In the genomic region with DNA sequence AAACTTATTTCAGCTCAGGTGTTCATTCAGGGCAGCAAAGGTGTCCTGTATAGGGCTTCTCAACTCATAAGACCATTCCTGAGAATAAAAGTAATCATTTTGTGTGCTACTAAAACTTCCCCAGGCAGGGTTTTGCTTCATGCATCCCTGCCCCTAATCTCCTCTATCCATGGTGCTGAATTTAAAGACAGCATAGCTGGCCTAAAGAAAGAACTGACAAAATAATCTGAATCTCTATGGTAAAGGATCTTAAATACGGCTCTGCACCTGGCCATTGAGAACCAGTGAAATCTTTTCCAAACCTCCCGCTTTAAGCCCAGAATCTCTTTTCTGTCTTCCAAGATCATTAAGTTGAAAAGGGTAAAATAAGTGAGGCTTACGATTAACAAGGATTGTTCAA, we compare ENCODE assay signal across 1 cellular context.
TF ChIP-seq lines count a peak whose summit lies in the region.

No MANE protein-coding gene starts in this region.

TF ChIP-seq in K562, 482 proteins besides CTCF, POLR2A, EP300 and RAD21 (continued from another document):
- TF ChIP-seq, protein P1, sequence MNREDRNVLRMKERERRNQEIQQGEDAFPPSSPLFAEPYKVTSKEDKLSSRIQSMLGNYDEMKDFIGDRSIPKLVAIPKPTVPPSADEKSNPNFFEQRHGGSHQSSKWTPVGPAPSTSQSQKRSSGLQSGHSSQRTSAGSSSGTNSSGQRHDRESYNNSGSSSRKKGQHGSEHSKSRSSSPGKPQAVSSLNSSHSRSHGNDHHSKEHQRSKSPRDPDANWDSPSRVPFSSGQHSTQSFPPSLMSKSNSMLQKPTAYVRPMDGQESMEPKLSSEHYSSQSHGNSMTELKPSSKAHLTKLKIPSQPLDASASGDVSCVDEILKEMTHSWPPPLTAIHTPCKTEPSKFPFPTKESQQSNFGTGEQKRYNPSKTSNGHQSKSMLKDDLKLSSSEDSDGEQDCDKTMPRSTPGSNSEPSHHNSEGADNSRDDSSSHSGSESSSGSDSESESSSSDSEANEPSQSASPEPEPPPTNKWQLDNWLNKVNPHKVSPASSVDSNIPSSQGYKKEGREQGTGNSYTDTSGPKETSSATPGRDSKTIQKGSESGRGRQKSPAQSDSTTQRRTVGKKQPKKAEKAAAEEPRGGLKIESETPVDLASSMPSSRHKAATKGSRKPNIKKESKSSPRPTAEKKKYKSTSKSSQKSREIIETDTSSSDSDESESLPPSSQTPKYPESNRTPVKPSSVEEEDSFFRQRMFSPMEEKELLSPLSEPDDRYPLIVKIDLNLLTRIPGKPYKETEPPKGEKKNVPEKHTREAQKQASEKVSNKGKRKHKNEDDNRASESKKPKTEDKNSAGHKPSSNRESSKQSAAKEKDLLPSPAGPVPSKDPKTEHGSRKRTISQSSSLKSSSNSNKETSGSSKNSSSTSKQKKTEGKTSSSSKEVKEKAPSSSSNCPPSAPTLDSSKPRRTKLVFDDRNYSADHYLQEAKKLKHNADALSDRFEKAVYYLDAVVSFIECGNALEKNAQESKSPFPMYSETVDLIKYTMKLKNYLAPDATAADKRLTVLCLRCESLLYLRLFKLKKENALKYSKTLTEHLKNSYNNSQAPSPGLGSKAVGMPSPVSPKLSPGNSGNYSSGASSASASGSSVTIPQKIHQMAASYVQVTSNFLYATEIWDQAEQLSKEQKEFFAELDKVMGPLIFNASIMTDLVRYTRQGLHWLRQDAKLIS (CRISPR knock-in tag; IDR thresholded peaks at IDR 0.05) = no peak
- no peak for TF ChIP-seq RBM39 (optimal IDR thresholded peaks at IDR 0.05; ENCODE audit: low read depth, low read length)
- TF ChIP-seq NCOA2 (IDR thresholded peaks at IDR 0.05; ENCODE audit: partially characterized antibody in 2 of 2) = no peak
